Comparison of ENCODE assay signal across 8 cellular contexts in the genomic region with DNA sequence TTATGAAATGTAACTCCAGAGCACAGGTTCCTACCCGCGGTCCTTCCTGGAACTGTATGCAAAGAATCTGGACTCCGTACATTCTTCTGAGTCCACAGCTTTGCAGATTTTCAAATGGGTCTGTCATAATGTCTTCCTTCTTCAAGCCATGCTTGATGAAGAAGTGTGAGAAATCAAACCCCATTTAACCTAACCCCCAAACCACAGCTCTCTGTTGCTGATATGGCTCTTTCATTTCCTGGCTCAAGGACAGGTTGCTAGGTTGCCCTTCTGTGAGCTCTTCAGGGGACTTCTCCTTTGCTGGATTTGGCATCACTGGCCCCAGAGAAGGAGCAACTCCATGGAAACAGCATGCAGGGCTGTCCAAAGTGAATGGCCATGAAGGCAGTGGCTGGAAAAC. TPM values are rescaled to one million over a fixed set of nuclear protein-coding genes. Genes with fewer than 3 reads are reported as not detected.
DNase-seq lines count a peak whose midpoint lies in the region; ATAC-seq, FAIRE-seq and TF ChIP-seq lines count a peak whose summit lies in the region.
"Not testable (repeated sequence)": the region's sequence is repeated elsewhere in the genome, so short reads cannot be mapped to it uniquely, and the experiment has no call there.

No MANE protein-coding gene starts in this region.

- not testable (repeated sequence) for TF ChIP-seq POLR2A in H1 (IDR thresholded peaks at IDR 0.05; ENCODE audit: control extremely low read depth in 1 of 2, low read depth in 2 of 2, low read length in 2 of 2)

- not testable (repeated sequence) for H3K9me3 Mint-ChIP-seq in CD4-positive, CD25-positive, alpha-beta regulatory T cell; activated CD8-positive, alpha-beta T cell treated with anti-CD3 and anti-CD28 coated beads, Interleukin-2, amount 10 ng/mL, durations not matched to agents 7 days and 5 days (ENCODE audit: insufficient read depth)

- ATAC-seq in CD4-positive, CD25-positive, alpha-beta regulatory T cell (ENCODE audit: low read depth in 2 of 2); activated CD8-positive, alpha-beta T cell treated with anti-CD3 and anti-CD28 coated beads, Interleukin-2, amount 10 ng/mL, durations not matched to agents 7 days and 5 days: not testable (repeated sequence)
- ATAC-seq in GM18511 (IDR thresholded peaks at IDR 0.05; ENCODE audit: unreplicated experiment): peak; percentile 58
- ATAC-seq in GM19455 (IDR thresholded peaks at IDR 0.05; ENCODE audit: unreplicated experiment): peak; percentile 49
- ATAC-seq in HG02623 (IDR thresholded peaks at IDR 0.05; ENCODE audit: unreplicated experiment): peak; percentile 37
- ATAC-seq in HG03108 (IDR thresholded peaks at IDR 0.05; ENCODE audit: unreplicated experiment): peak; percentile 51

- DNase-seq in CD4-positive, CD25-positive, alpha-beta regulatory T cell: peak in 1 of 3 donors; percentile 26
- DNase-seq in Jurkat, Clone E6-1 (ENCODE audit: low read depth, low spot score): peak; percentile 8
- DNase-seq in activated CD8-positive, alpha-beta T cell treated with anti-CD3 and anti-CD28 coated beads, Interleukin-2, amount 10 ng/mL, durations not matched to agents 7 days and 5 days: peak; percentile 24
- DNase-seq in H1 (ENCODE audit: low read depth in 1 of 2, low spot score in 2 of 2): not testable (repeated sequence)

- H3K4me3 Mint-ChIP-seq in CD4-positive, CD25-positive, alpha-beta regulatory T cell: peak overlapping the region; percentile 58 to 97 (median 74)
- peak overlapping the region; percentile 91 for H3K4me3 Mint-ChIP-seq in activated CD8-positive, alpha-beta T cell treated with anti-CD3 and anti-CD28 coated beads, Interleukin-2, amount 10 ng/mL, durations not matched to agents 7 days and 5 days

- peak; percentile 45 for FAIRE-seq in H1 (lab: Jason Lieb, UNC)

- not testable (repeated sequence) for H2AFZ ChIP-seq in H1 (ENCODE audit: low read length)

- not testable (repeated sequence) for TF ChIP-seq RAD21 in H1 (IDR thresholded peaks at IDR 0.05 in 1 of 2, conservative IDR thresholded peaks at IDR 0.05 in 1 of 2; ENCODE audit: low read depth in 2 of 2, low read length in 2 of 2)

- H2BK120ac ChIP-seq in H1 (replicated peaks; ENCODE audit: low read depth, low read length): not testable (repeated sequence)

- H3K4ac ChIP-seq in H1 (replicated peaks; ENCODE audit: insufficient read length, low read depth, low read length): not testable (repeated sequence)

- H3K4me1 Mint-ChIP-seq in CD4-positive, CD25-positive, alpha-beta regulatory T cell: peaks cover 5 to 42% (median 26%) of the 10 kb centered on the region in 4 donors
- H3K4me1 Mint-ChIP-seq in activated CD8-positive, alpha-beta T cell treated with anti-CD3 and anti-CD28 coated beads, Interleukin-2, amount 10 ng/mL, durations not matched to agents 7 days and 5 days (ENCODE audit: low read depth): peaks cover 36% of the 10 kb centered on the region

- H3K36me3 Mint-ChIP-seq in CD4-positive, CD25-positive, alpha-beta regulatory T cell: not testable (repeated sequence)
- H3K36me3 Mint-ChIP-seq in activated CD8-positive, alpha-beta T cell treated with anti-CD3 and anti-CD28 coated beads, Interleukin-2, amount 10 ng/mL, durations not matched to agents 7 days and 5 days (ENCODE audit: low read depth): peaks cover 19% of the 10 kb centered on the region

- H3K36me3 ChIP-seq in CD4-positive, CD25-positive, alpha-beta regulatory T cell (ENCODE audit: control insufficient read depth, insufficient read depth, low read length); H1 (ENCODE audit: control insufficient read depth in 2 of 4, insufficient read depth in 4 of 4, low read length in 3 of 4): not testable (repeated sequence)

- H3K27me3 ChIP-seq in CD4-positive, CD25-positive, alpha-beta regulatory T cell (ENCODE audit: control insufficient read depth, insufficient read depth, low read length); H1 (replicated peaks in 1 of 4; ENCODE audit: control insufficient read depth in 3 of 4, extremely low read depth in 1 of 4, insufficient read depth in 3 of 4, low read length in 3 of 4): not testable (repeated sequence)

- not testable (repeated sequence) for H4K5ac ChIP-seq in H1 (ENCODE audit: insufficient read length, low read depth, low read length)

- H4K8ac ChIP-seq in H1 (ENCODE audit: extremely low read depth, insufficient read depth, low read length): not testable (repeated sequence)

- H3K27me3 Mint-ChIP-seq in CD4-positive, CD25-positive, alpha-beta regulatory T cell; activated CD8-positive, alpha-beta T cell treated with anti-CD3 and anti-CD28 coated beads, Interleukin-2, amount 10 ng/mL, durations not matched to agents 7 days and 5 days (ENCODE audit: low read depth): not testable (repeated sequence)

- H3K14ac ChIP-seq in H1 (ENCODE audit: insufficient read length): not testable (repeated sequence)

- peaks cover 16% of the 10 kb centered on the region for H3K4me1 ChIP-seq in CD4-positive, CD25-positive, alpha-beta regulatory T cell (ENCODE audit: control insufficient read depth, insufficient read depth, low read length, poor library complexity, severe bottlenecking)
- not testable (repeated sequence) for H3K4me1 ChIP-seq in H1 (replicated peaks in 1 of 4; ENCODE audit: control insufficient read depth in 3 of 4, insufficient read depth in 4 of 4, low read length in 3 of 4)

- 90% methylated on average over 3 of the region's 3 CpGs; no CpG with 5 or more reads in 1 of the 2 experiments for WGBS in H1 (ENCODE audit: extremely low coverage in 1 of 2, insufficient coverage in 1 of 2, insufficient read length in 1 of 2, insufficient replicate concordance in 2 of 2, low coverage in 1 of 2, low lambda C conversion rate in 2 of 2, missing lambda C conversion rate in 1 of 2), 2 experiments

- H2BK20ac ChIP-seq in H1 (ENCODE audit: low read length): not testable (repeated sequence)

- TF ChIP-seq EP300 in H1 (IDR thresholded peaks at IDR 0.05; ENCODE audit: borderline replicate concordance in 1 of 2, low read depth in 2 of 2, low read length in 2 of 2): not testable (repeated sequence)

- not testable (repeated sequence) for H3K4me2 ChIP-seq in H1 (ENCODE audit: insufficient read depth in 1 of 2, low read depth in 2 of 2, low read length in 2 of 2)

- H3K23me2 ChIP-seq in H1 (ENCODE audit: low read depth, low read length): not testable (repeated sequence)

- H3K79me2 ChIP-seq in H1 (ENCODE audit: control insufficient read depth in 1 of 2, insufficient read depth in 2 of 2, low read length in 2 of 2): not testable (repeated sequence)

- not testable (repeated sequence) for H4K91ac ChIP-seq in H1 (replicated peaks; ENCODE audit: insufficient read length, low read length)

- H3K56ac ChIP-seq in H1 (replicated peaks; ENCODE audit: insufficient read length, low read depth, low read length): not testable (repeated sequence)

- not testable (repeated sequence) for H2BK15ac ChIP-seq in H1 (ENCODE audit: low read length)

- H2AK5ac ChIP-seq in H1 (ENCODE audit: low read depth, low read length): not testable (repeated sequence)

- H2BK12ac ChIP-seq in H1 (ENCODE audit: low read depth, low read length): not testable (repeated sequence)

- CTCF ChIA-PET in activated CD8-positive, alpha-beta T cell treated with anti-CD3 and anti-CD28 coated beads, Interleukin-2, amount 10 ng/mL, durations not matched to agents 7 days and 5 days (lab: Charles Lee): interaction anchor here (1.6 kb wide), 1 partner anchor 20 kb away, joined by 4 read pairs; no protein-coding TSS in a partner anchor
- CTCF ChIA-PET in H1 (lab: Charles Lee; ENCODE audit: partially characterized antibody): not testable (repeated sequence)

- H3K18ac ChIP-seq in H1 (ENCODE audit: extremely low read depth, low read length): not testable (repeated sequence)

- H3K9ac ChIP-seq in H1 (replicated peaks in 1 of 4; ENCODE audit: extremely low read depth in 1 of 4, low read depth in 3 of 4, low read length in 3 of 4): not testable (repeated sequence)

- H4K20me1 ChIP-seq in H1 (replicated peaks in 1 of 2; ENCODE audit: control insufficient read depth in 1 of 2, insufficient read depth in 2 of 2, low read length in 2 of 2): not testable (repeated sequence)

- H3K79me1 ChIP-seq in H1 (ENCODE audit: low read depth, low read length): not testable (repeated sequence)

- TF ChIP-seq CTCF in H1 (IDR thresholded peaks at IDR 0.05; ENCODE audit: control extremely low read depth in 1 of 3, insufficient read depth in 1 of 3, low read depth in 1 of 3, low read length in 3 of 3): not testable (repeated sequence)

- H3K27ac ChIP-seq in CD4-positive, CD25-positive, alpha-beta regulatory T cell (ENCODE audit: insufficient read depth, low read length, poor library complexity, severe bottlenecking): peak overlapping the region; percentile 29
- not testable (repeated sequence) for H3K27ac ChIP-seq in H1 (ENCODE audit: low read depth, low read length)

- H3K23ac ChIP-seq in H1 (ENCODE audit: insufficient read length): not testable (repeated sequence)

- H2BK5ac ChIP-seq in H1 (ENCODE audit: low read depth, low read length): not testable (repeated sequence)

- H3K27ac Mint-ChIP-seq in CD4-positive, CD25-positive, alpha-beta regulatory T cell: peak overlapping the region in 2 of 3 donors; percentile 33 to 53
- peak overlapping the region; percentile 55 for H3K27ac Mint-ChIP-seq in activated CD8-positive, alpha-beta T cell treated with anti-CD3 and anti-CD28 coated beads, Interleukin-2, amount 10 ng/mL, durations not matched to agents 7 days and 5 days

- POLR2A ChIA-PET in activated CD8-positive, alpha-beta T cell treated with anti-CD3 and anti-CD28 coated beads, Interleukin-2, amount 10 ng/mL, durations not matched to agents 7 days and 5 days (lab: Charles Lee); H1 (lab: Charles Lee; ENCODE audit: partially characterized antibody): not testable (repeated sequence)

- H3K4me3 ChIP-seq in CD4-positive, CD25-positive, alpha-beta regulatory T cell (ENCODE audit: low read depth, low read length): peak overlapping the region; percentile 80
- H3K4me3 ChIP-seq in Jurkat, Clone E6-1 (ENCODE audit: low read length): peak overlapping the region; percentile 67
- not testable (repeated sequence) for H3K4me3 ChIP-seq in H1 (ENCODE audit: extremely low read depth in 1 of 4, insufficient read depth in 2 of 4, low read depth in 3 of 4, low read length in 4 of 4)

- not testable (repeated sequence) for H3K9me3 ChIP-seq in CD4-positive, CD25-positive, alpha-beta regulatory T cell (ENCODE audit: control insufficient read depth in 2 of 2, low read length in 2 of 2); H1 (ENCODE audit: insufficient read depth in 2 of 2, low read depth in 1 of 2, low read length in 1 of 2)

RNA-seq across cellular contexts. Expression of a gene that starts 41.9 kb away (rescaled TPM):
- 6.3 TPM for total RNA-seq in CD4-positive, CD25-positive, alpha-beta regulatory T cell
- 10 to 100 TPM; 11.7 to 14.7 (median 13.1) TPM for polyA plus RNA-seq in CD4-positive, CD25-positive, alpha-beta regulatory T cell
- 4.9 TPM for polyA plus RNA-seq in Jurkat, Clone E6-1 (2012; ENCODE audit: insufficient read depth, insufficient read length)
- total RNA-seq in activated CD8-positive, alpha-beta T cell treated with anti-CD3 and anti-CD28 coated beads, Interleukin-2, amount 10 ng/mL, durations not matched to agents 7 days and 5 days: 1 to 10 TPM; 9.4 to 9.6 TPM
- total RNA-seq in H1 (2021; fragmentation: NEBNext Ultra II Directional; extraction: Animal tissue kit (Norgen Biotek cat#: 25700)): 9.8 and 11.7 TPM in 2 replicates
- polyA plus RNA-seq in H1 (2011; rRNA removed): 6.8 and 12.1 TPM in 2 replicates
- 13.6 TPM for polyA plus RNA-seq in H1 (2011; cell fraction: cytosol; rRNA removed)
- 4.1 TPM for polyA plus RNA-seq in H1 (2011; cell fraction: nucleus; rRNA removed)
- polyA plus RNA-seq in H1 (2012, experiment 1 of 2): 11.0 to 16.4 TPM (median 11.3 TPM) in 4 replicates
- polyA plus RNA-seq in H1 (2012, experiment 2 of 2): 22.0 TPM
- polyA plus RNA-seq in H1 (2013, experiment 1 of 2): 13.7 TPM
- 15.5 TPM for polyA plus RNA-seq in H1 (2013, experiment 2 of 2)
- polyA minus RNA-seq in H1 (2011; rRNA and poly(A)+ RNA removed): 4.3 and 4.5 TPM in 2 replicates
- polyA minus RNA-seq in H1 (2011; cell fraction: cytosol; rRNA and poly(A)+ RNA removed): 2.2 TPM
- 12.1 TPM for polyA minus RNA-seq in H1 (2011; cell fraction: nucleus; rRNA and poly(A)+ RNA removed)
